Comparison of ENCODE assay signal across 1 cellular context in the genomic region with DNA sequence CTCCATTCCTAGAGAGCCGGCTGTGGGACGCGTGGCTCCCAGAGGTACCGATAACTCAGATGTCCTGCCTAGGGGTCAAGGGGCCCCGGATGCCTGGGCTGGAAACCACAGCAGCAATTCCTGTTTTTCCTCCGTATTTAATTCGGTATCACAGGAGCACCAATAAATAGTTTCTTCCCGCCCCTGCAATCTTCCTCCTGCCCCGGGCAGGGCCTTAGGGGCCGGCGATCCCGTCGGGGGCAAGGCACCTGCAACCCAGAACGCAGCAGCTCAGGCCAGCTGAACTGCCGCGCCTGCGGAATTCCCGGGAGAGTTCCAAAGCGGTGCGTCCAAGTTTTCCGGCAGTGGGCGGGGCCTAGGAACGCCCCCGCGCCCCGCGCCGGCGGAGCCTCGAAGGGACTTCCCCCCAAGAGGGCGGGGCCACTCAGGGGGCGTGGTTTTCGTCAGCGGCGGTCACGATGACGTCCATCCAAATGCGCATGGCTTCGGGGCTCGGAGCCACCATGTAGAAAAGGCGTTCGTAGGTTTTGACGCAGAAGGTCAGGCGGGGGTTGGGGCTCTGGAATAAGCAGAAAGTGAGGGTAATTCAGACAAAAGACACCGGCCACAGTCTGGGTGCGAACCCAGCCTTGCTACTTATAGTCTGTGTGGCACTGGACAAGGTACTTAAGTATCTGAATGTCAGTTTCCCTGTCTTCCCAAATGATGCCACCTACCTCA.
A peak's percentile ranks its signal among the peaks of the same experiment; 100 is the strongest.
TF ChIP-seq lines count a peak whose summit lies in the region.

No MANE protein-coding gene starts in this region.

TF ChIP-seq in GM12878, 131 proteins besides CTCF, POLR2A, EP300 and RAD21 (continued from another document and continues in another):
- no peak for TF ChIP-seq REST (IDR thresholded peaks at IDR 0.05; ENCODE audit: low read depth, low read length)
- TF ChIP-seq CEBPB (IDR thresholded peaks at IDR 0.05; ENCODE audit: borderline replicate concordance in 1 of 2, low read depth in 2 of 2, low read length in 2 of 2): no peak
- no peak for TF ChIP-seq TBL1XR1 (IDR thresholded peaks at IDR 0.05; ENCODE audit: low read depth, low read length)
- TF ChIP-seq STAT1 (conservative IDR thresholded peaks at IDR 0.05): no peak
- no peak for TF ChIP-seq ETV6 (conservative IDR thresholded peaks at IDR 0.05 in 1 of 2, IDR thresholded peaks at IDR 0.05 in 1 of 2; ENCODE audit: borderline replicate concordance in 1 of 2, low read depth in 1 of 2)
- TF ChIP-seq ZZZ3 (IDR thresholded peaks at IDR 0.05; ENCODE audit: control insufficient read depth, insufficient read length, low read depth): no peak
- TF ChIP-seq HDAC2 (IDR thresholded peaks at IDR 0.05): no peak
- no peak for TF ChIP-seq MYB (IDR thresholded peaks at IDR 0.05; ENCODE audit: borderline replicate concordance, low read depth, low read length)
- TF ChIP-seq EED (IDR thresholded peaks at IDR 0.05; ENCODE audit: low read depth): no peak
- TF ChIP-seq ATF7 (IDR thresholded peaks at IDR 0.05; ENCODE audit: low read depth): peak; percentile 60
- no peak for TF ChIP-seq TCF3 (IDR thresholded peaks at IDR 0.05; ENCODE audit: borderline replicate concordance, insufficient read depth, low read depth, low read length)
- TF ChIP-seq JUNB (IDR thresholded peaks at IDR 0.05): no peak
- TF ChIP-seq NR2C1 (IDR thresholded peaks at IDR 0.05): no peak
- TF ChIP-seq PBX3 (IDR thresholded peaks at IDR 0.05; ENCODE audit: insufficient replicate concordance, low read depth, low read length): no peak
- no peak for TF ChIP-seq HDGF (IDR thresholded peaks at IDR 0.05)
- TF ChIP-seq KDM1A (IDR thresholded peaks at IDR 0.05; ENCODE audit: borderline replicate concordance): no peak
- no peak for TF ChIP-seq GABPA (IDR thresholded peaks at IDR 0.05; ENCODE audit: low read depth)
- no peak for TF ChIP-seq ZNF217 (IDR thresholded peaks at IDR 0.05)
- no peak for TF ChIP-seq ATF2 (IDR thresholded peaks at IDR 0.05; ENCODE audit: low read length)
- TF ChIP-seq EGR1 (IDR thresholded peaks at IDR 0.05; ENCODE audit: borderline replicate concordance in 1 of 2, low read depth in 2 of 2, low read length in 2 of 2): peak in 1 of 2 experiments; percentile 96; a peak in 2 of 3 replicates
- TF ChIP-seq, protein P1, sequence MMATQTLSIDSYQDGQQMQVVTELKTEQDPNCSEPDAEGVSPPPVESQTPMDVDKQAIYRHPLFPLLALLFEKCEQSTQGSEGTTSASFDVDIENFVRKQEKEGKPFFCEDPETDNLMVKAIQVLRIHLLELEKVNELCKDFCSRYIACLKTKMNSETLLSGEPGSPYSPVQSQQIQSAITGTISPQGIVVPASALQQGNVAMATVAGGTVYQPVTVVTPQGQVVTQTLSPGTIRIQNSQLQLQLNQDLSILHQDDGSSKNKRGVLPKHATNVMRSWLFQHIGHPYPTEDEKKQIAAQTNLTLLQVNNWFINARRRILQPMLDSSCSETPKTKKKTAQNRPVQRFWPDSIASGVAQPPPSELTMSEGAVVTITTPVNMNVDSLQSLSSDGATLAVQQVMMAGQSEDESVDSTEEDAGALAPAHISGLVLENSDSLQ (IDR thresholded peaks at IDR 0.05): no peak
- no peak for TF ChIP-seq SMAD5 (IDR thresholded peaks at IDR 0.05; ENCODE audit: low read depth)
- TF ChIP-seq RFX5 (IDR thresholded peaks at IDR 0.05; ENCODE audit: low read depth, low read length): no peak
- TF ChIP-seq CREM (IDR thresholded peaks at IDR 0.05; ENCODE audit: low read depth): peak; percentile 90
- TF ChIP-seq NR2C2 (IDR thresholded peaks at IDR 0.05; ENCODE audit: borderline replicate concordance, control insufficient read depth, insufficient read length, low read depth): no peak
- TF ChIP-seq TAF1 (IDR thresholded peaks at IDR 0.05; ENCODE audit: borderline replicate concordance, low read depth, low read length): no peak
- 0 out of 4 replicates have a peak, but pooled peaks of 1 of the 2 experiments have one; percentile 29 for TF ChIP-seq IKZF2 (IDR thresholded peaks at IDR 0.05)
- no peak for TF ChIP-seq E2F8 (IDR thresholded peaks at IDR 0.05; ENCODE audit: low read depth, partially characterized antibody)
- no peak for TF ChIP-seq NFXL1 (IDR thresholded peaks at IDR 0.05; ENCODE audit: borderline replicate concordance)
- peak; percentile 18; the same call in 1 of the 2 replicates for TF ChIP-seq MXI1 (IDR thresholded peaks at IDR 0.05; ENCODE audit: low read depth, low read length)
- no peak for TF ChIP-seq ZBTB11 (CRISPR knock-in tag; IDR thresholded peaks at IDR 0.05)
- TF ChIP-seq RB1 (IDR thresholded peaks at IDR 0.05; ENCODE audit: borderline replicate concordance): no peak
- no peak for TF ChIP-seq MEF2A (IDR thresholded peaks at IDR 0.05; ENCODE audit: insufficient read depth, low read depth, low read length)
- TF ChIP-seq KAT2A (conservative IDR thresholded peaks at IDR 0.05; ENCODE audit: control insufficient read depth, low read depth, low read length): no peak
- no peak for TF ChIP-seq FOXK2 (IDR thresholded peaks at IDR 0.05)
- 0 out of 2 replicates have a peak, but pooled peaks have one; percentile 15 for TF ChIP-seq NRF1 (conservative IDR thresholded peaks at IDR 0.05; ENCODE audit: low read depth, low read length)
- peak; percentile 79 for TF ChIP-seq YY1 (IDR thresholded peaks at IDR 0.05; ENCODE audit: low read depth, low read length)
- no peak for TF ChIP-seq PML (IDR thresholded peaks at IDR 0.05; ENCODE audit: low read length)
- no peak for TF ChIP-seq EZH2 (IDR thresholded peaks at IDR 0.05; ENCODE audit: borderline replicate concordance, control insufficient read depth, low read depth, low read length)
- TF ChIP-seq, protein P2, sequence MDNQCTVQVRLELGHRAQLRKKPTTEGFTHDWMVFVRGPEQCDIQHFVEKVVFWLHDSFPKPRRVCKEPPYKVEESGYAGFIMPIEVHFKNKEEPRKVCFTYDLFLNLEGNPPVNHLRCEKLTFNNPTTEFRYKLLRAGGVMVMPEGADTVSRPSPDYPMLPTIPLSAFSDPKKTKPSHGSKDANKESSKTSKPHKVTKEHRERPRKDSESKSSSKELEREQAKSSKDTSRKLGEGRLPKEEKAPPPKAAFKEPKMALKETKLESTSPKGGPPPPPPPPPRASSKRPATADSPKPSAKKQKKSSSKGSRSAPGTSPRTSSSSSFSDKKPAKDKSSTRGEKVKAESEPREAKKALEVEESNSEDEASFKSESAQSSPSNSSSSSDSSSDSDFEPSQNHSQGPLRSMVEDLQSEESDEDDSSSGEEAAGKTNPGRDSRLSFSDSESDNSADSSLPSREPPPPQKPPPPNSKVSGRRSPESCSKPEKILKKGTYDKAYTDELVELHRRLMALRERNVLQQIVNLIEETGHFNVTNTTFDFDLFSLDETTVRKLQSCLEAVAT (IDR thresholded peaks at IDR 0.05): no peak
- no peak for TF ChIP-seq E4F1 (IDR thresholded peaks at IDR 0.05; ENCODE audit: borderline replicate concordance, partially characterized antibody)
- peak; percentile 81 for TF ChIP-seq IKZF1 (conservative IDR thresholded peaks at IDR 0.05)
- TF ChIP-seq IRF4 (IDR thresholded peaks at IDR 0.05; ENCODE audit: low read depth, low read length): no peak
- TF ChIP-seq PAX5 (IDR thresholded peaks at IDR 0.05; ENCODE audit: borderline replicate concordance, low read depth, low read length): peak; percentile 20; the same call in 1 of the 2 replicates
- TF ChIP-seq ESRRA (IDR thresholded peaks at IDR 0.05; ENCODE audit: low read length): no peak
